20 cellular contexts compared by ENCODE assay signal in genomic region chr2:118830121-118830520, GRCh38. TPM values are rescaled to one million over a fixed set of nuclear protein-coding genes. Genes with fewer than 3 reads are reported as not detected.
DNase-seq lines count a peak whose midpoint lies in the region; ATAC-seq and TF ChIP-seq lines count a peak whose summit lies in the region.
"Had no signal": no experiment of that assay in that cellular context is flagged by ENCODE, and none has a peak within 500 bp of the region (broad histone marks: within the 10 kb centered on the region; RNA-seq: fewer than 3 reads in every experiment).

No MANE protein-coding gene starts in this region.

- TF ChIP-seq CTCF in Caco-2 (IDR thresholded peaks at IDR 0.05; ENCODE audit: insufficient read depth in 1 of 2, low read depth in 1 of 2, low read length in 1 of 2, severe bottlenecking in 1 of 2, unreplicated experiment in 1 of 2), result no peak

- H3K27ac Mint-ChIP-seq in Caco-2 (ENCODE audit: unreplicated experiment), result no peak overlapping the region

- no peak for ATAC-seq in GM19023 (IDR thresholded peaks at IDR 0.05; ENCODE audit: unreplicated experiment)
- ATAC-seq: Right ventricle myocardium inferior had no signal

- no TSS peak for BruUV-seq in Caco-2 (replicated peaks; lab: Mats Ljungman, UMichigan)

- no peak overlapping the region for H3K4me3 Mint-ChIP-seq in Caco-2 (ENCODE audit: unreplicated experiment)

- H3K9me3 Mint-ChIP-seq in Caco-2 (ENCODE audit: unreplicated experiment), result no peaks in the 10 kb centered on the region

- H3K9me3 ChIP-seq in skeletal muscle tissue (ENCODE audit: control insufficient read depth in 3 of 3, low read length in 3 of 3) (no peaks in the 10 kb centered on the region), Caco-2 (no peaks in the 10 kb centered on the region)

- H3K9ac ChIP-seq in skeletal muscle tissue (ENCODE audit: low read depth in 1 of 3, low read length in 3 of 3), result no peak overlapping the region

- DNase-seq in AG20443 (ENCODE audit: low spot score) (peak; percentile 60), M059J (ENCODE audit: low read depth) (peak; percentile 45), fibroblast of peridontal ligament (ENCODE audit: extremely low read depth) (peak; percentile 64), Caco-2 (no peak), RKO (ENCODE audit: low spot score) (no peak), pons (ENCODE audit: low spot score) (no peak)
- DNase-seq: C1 segment of cervical spinal cord; DMS153; H7; KG1; NCI-H1436; NCI-H2081; NCI-H524 treated with DMSO at 0.1 percent for 48 hours; NK-92 treated with Interleukin-12 subunit alpha and Interleukin-12 subunit beta, amount 100 ng/mL, for 24 hours; T-helper 1 cell had no signal

- H3K4me1 Mint-ChIP-seq in Caco-2 (ENCODE audit: low read depth, unreplicated experiment), result no peaks in the 10 kb centered on the region

- no peaks in the 10 kb centered on the region for H3K36me3 Mint-ChIP-seq in Caco-2 (ENCODE audit: insufficient read depth, unreplicated experiment)

- H3K4me3 ChIP-seq in skeletal muscle tissue (ENCODE audit: low read length in 3 of 3), result no peak overlapping the region
- no peak overlapping the region for H3K4me3 ChIP-seq in Caco-2 (ENCODE audit: low read depth, low read length)
- H3K4me3 ChIP-seq: SK-N-MC had no signal

- POLR2A ChIA-PET in Caco-2 (lab: Charles Lee), result no interaction called here

- CTCF ChIA-PET in Caco-2 (lab: Charles Lee), result no interaction called here

- intact Hi-C loops in Caco-2 (cut with micrococcal nuclease; ENCODE audit: unreplicated experiment), result no loop called here

- H3K4me1 ChIP-seq in skeletal muscle tissue (ENCODE audit: control insufficient read depth in 3 of 3, insufficient read depth in 3 of 3, low read length in 3 of 3) (peaks cover 3 to 10% (median 4%) of the 10 kb centered on the region in 3 donors), Caco-2 (no peaks in the 10 kb centered on the region)

- H3K27me3 ChIP-seq in skeletal muscle tissue (ENCODE audit: control insufficient read depth in 3 of 3, insufficient read depth in 3 of 3, low read length in 3 of 3) (peaks cover 8 to 16% (median 9%) of the 10 kb centered on the region in 3 donors), Caco-2 (replicated peaks; ENCODE audit: control insufficient read depth, insufficient read depth, low read length) (peaks cover 2% of the 10 kb centered on the region)

- H3K36me3 ChIP-seq in skeletal muscle tissue (ENCODE audit: control insufficient read depth in 3 of 3, insufficient read depth in 3 of 3, low read length in 3 of 3) (no peaks in the 10 kb centered on the region), Caco-2 (ENCODE audit: control insufficient read depth, insufficient read depth, low read length) (no peaks in the 10 kb centered on the region)

- H3K27me3 Mint-ChIP-seq in Caco-2 (ENCODE audit: insufficient read depth, unreplicated experiment), result peaks cover 20% of the 10 kb centered on the region

- peak overlapping the region; percentile 42 for H3K27ac ChIP-seq in skeletal muscle tissue (ENCODE audit: low read depth, low read length)
- H3K27ac ChIP-seq: HL-60, SK-N-MC had no signal

RNA-seq across cellular contexts. Expression of gene EN1, which starts 17.3 kb away (rescaled TPM):
- total RNA-seq in M059J (2014; rRNA removed; shearing (Covaris generic)), result 0.07 and 0.27 TPM in 2 replicates
- total RNA-seq in skeletal muscle tissue, result 4.2 TPM
- 0.16 and 0.37 TPM in 2 replicates for total RNA-seq in Caco-2 (2022)
- total RNA-seq: H7, Right ventricle myocardium inferior had no signal

Comparison
In these comparisons a context has a peak if more than half of its experiments do, and no peak if none do; other contexts are left out.
1. DNase-seq: peak in AG20443 (single experiment), M059J (single experiment) and fibroblast of peridontal ligament (single experiment); none in Caco-2 (0 of 2), RKO (single experiment) and pons (single experiment).